In genomic region chr22:19118601-19118880, GRCh38 we compare ENCODE assay signal across 24 cellular contexts. TPM values are rescaled to one million over a fixed set of nuclear protein-coding genes. Genes with fewer than 3 reads are reported as not detected.
DNase-seq lines count a peak whose midpoint lies in the region; ATAC-seq lines count a peak whose summit lies in the region.
"Had no signal": no experiment of that assay in that cellular context is flagged by ENCODE, and none has a peak within 500 bp of the region (broad histone marks: within the 10 kb centered on the region; RNA-seq: fewer than 3 reads in every experiment).

No MANE protein-coding gene starts in this region.

- no peaks in the 10 kb centered on the region for H3K27me3 ChIP-seq in BLaER1 treated with 17β-estradiol and CSF1 and Interleukin-3, amounts not matched to agents 10 nM and 100 nM
- no peaks in the 10 kb centered on the region for H3K27me3 ChIP-seq in CD8-positive, alpha-beta memory T cell (ENCODE audit: insufficient read depth, low read length, poor library complexity, severe bottlenecking)
- H3K27me3 ChIP-seq in naive thymus-derived CD4-positive, alpha-beta T cell (ENCODE audit: control insufficient read depth in 2 of 2, insufficient read depth in 2 of 2, low read length in 2 of 2), result no peaks in the 10 kb centered on the region
- H3K27me3 ChIP-seq: ascending aorta, transverse colon had no signal

- intact Hi-C loops in naive thymus-derived CD4-positive, alpha-beta T cell (cut with micrococcal nuclease), result no loop called here

- H3K9me3 Mint-ChIP-seq in CD8-positive, alpha-beta memory T cell, result no peaks in the 10 kb centered on the region
- H3K9me3 Mint-ChIP-seq in naive thymus-derived CD4-positive, alpha-beta T cell, result no peaks in the 10 kb centered on the region
- H3K9me3 Mint-ChIP-seq: effector memory CD8-positive, alpha-beta T cell; nephron progenitor cell; stimulated activated naive CD8-positive, alpha-beta T cell treated with anti-CD3 and anti-CD28 coated beads, Interleukin-15, amount 100 ng/mL, for 72 hours had no signal

- H3K27ac ChIP-seq in BLaER1 treated with 17β-estradiol and CSF1 and Interleukin-3, amounts not matched to agents 10 nM and 100 nM, result peak overlapping the region in 4 of 11 experiments; percentile 4 to 93 (median 34); a peak in 6 of 22 replicates
- no peak overlapping the region for H3K27ac ChIP-seq in CD8-positive, alpha-beta memory T cell (ENCODE audit: low read depth, low read length)
- H3K27ac ChIP-seq in naive thymus-derived CD4-positive, alpha-beta T cell (ENCODE audit: low read depth, low read length), result peak overlapping the region; percentile 40
- H3K27ac ChIP-seq: ascending aorta, psoas muscle had no signal

- H3K4me3 ChIP-seq in BLaER1 treated with 17β-estradiol and CSF1 and Interleukin-3, amounts not matched to agents 10 nM and 100 nM, result 0 out of 20 replicates have a peak overlapping the region, but pooled peaks of 1 of the 10 experiments have one; percentile 10
- H3K4me3 ChIP-seq in CD8-positive, alpha-beta memory T cell (ENCODE audit: low read length), result no peak overlapping the region
- H3K4me3 ChIP-seq in naive thymus-derived CD4-positive, alpha-beta T cell (ENCODE audit: low read length), result no peak overlapping the region
- H3K4me3 ChIP-seq: ascending aorta, psoas muscle, transverse colon had no signal

- CTCF ChIA-PET in CD8-positive, alpha-beta memory T cell (lab: Charles Lee), result no interaction called here
- CTCF ChIA-PET in naive thymus-derived CD4-positive, alpha-beta T cell (lab: Charles Lee), result interaction anchor here (1.8 kb wide), 1 partner anchor 8 kb away, joined by 5 read pairs; no protein-coding TSS in a partner anchor

- H3K36me3 ChIP-seq in BLaER1 treated with 17β-estradiol and CSF1 and Interleukin-3, amounts not matched to agents 10 nM and 100 nM, result peaks cover 3 to 67% (median 33%) of the 10 kb centered on the region in 11 experiments; a peak in 18 of 22 replicates
- H3K36me3 ChIP-seq in CD8-positive, alpha-beta memory T cell (ENCODE audit: insufficient read depth, low read length), result peaks cover 9% of the 10 kb centered on the region
- peaks cover 0 to 12% (median 0%) of the 10 kb centered on the region in 3 experiments for H3K36me3 ChIP-seq in naive thymus-derived CD4-positive, alpha-beta T cell (ENCODE audit: control insufficient read depth in 2 of 3, insufficient read depth in 3 of 3, low read length in 3 of 3)
- H3K36me3 ChIP-seq: transverse colon had no signal

- no peak for DNase-seq in CD8-positive, alpha-beta memory T cell
- no peak for DNase-seq in T-helper 17 cell
- DNase-seq in naive thymus-derived CD4-positive, alpha-beta T cell, result no peak
- DNase-seq in effector CD4-positive, alpha-beta T cell, result no peak
- DNase-seq: activated CD8-positive, alpha-beta memory T cell treated with anti-CD3 and anti-CD28 coated beads, Interleukin-2, amount 50 U/mL, for 4 hours; cerebellar nuclear complex; effector memory CD8-positive, alpha-beta T cell; EL; mesendoderm; NCI-H1436 treated with DMSO at 0.1 percent for 48 hours; NCI-H526 treated with DMSO at 0.1 percent for 48 hours; nephron progenitor cell; psoas muscle; Right ventricle myocardium superior; stimulated activated naive CD8-positive, alpha-beta T cell treated with anti-CD3 and anti-CD28 coated beads, Interleukin-15, amount 100 ng/mL, for 72 hours; transverse colon had no signal

- H3K9me3 ChIP-seq in BLaER1 treated with 17β-estradiol and CSF1 and Interleukin-3, amounts not matched to agents 10 nM and 100 nM (replicated peaks in 1 of 11), result no peaks in the 10 kb centered on the region
- no peaks in the 10 kb centered on the region for H3K9me3 ChIP-seq in CD8-positive, alpha-beta memory T cell (ENCODE audit: low read length)
- no peaks in the 10 kb centered on the region for H3K9me3 ChIP-seq in T-helper 17 cell (ENCODE audit: control insufficient read depth, low read length, poor library complexity, severe bottlenecking)
- H3K9me3 ChIP-seq in naive thymus-derived CD4-positive, alpha-beta T cell (ENCODE audit: control insufficient read depth in 2 of 3, low read length in 3 of 3), result no peaks in the 10 kb centered on the region
- H3K9me3 ChIP-seq: ascending aorta, psoas muscle, transverse colon had no signal

- H3K27me3 Mint-ChIP-seq in CD8-positive, alpha-beta memory T cell, result no peaks in the 10 kb centered on the region
- no peaks in the 10 kb centered on the region for H3K27me3 Mint-ChIP-seq in T-helper 17 cell
- no peaks in the 10 kb centered on the region for H3K27me3 Mint-ChIP-seq in naive thymus-derived CD4-positive, alpha-beta T cell
- H3K27me3 Mint-ChIP-seq: effector memory CD8-positive, alpha-beta T cell; stimulated activated naive CD8-positive, alpha-beta T cell treated with anti-CD3 and anti-CD28 coated beads, Interleukin-15, amount 100 ng/mL, for 72 hours had no signal

- peaks cover 73 to 82% (median 78%) of the 10 kb centered on the region in 11 experiments for H4K20me1 ChIP-seq in BLaER1 treated with 17β-estradiol and CSF1 and Interleukin-3, amounts not matched to agents 10 nM and 100 nM

- peaks cover 0 to 29% (median 0%) of the 10 kb centered on the region in 3 donors for H3K36me3 Mint-ChIP-seq in CD8-positive, alpha-beta memory T cell
- no peaks in the 10 kb centered on the region for H3K36me3 Mint-ChIP-seq in T-helper 17 cell (ENCODE audit: low read depth)
- peaks cover 0 to 6% (median 3%) of the 10 kb centered on the region in 5 donors for H3K36me3 Mint-ChIP-seq in naive thymus-derived CD4-positive, alpha-beta T cell

- peak overlapping the region; percentile 90 to 99 (median 95) for H3K4me2 ChIP-seq in BLaER1 treated with 17β-estradiol and CSF1 and Interleukin-3, amounts not matched to agents 10 nM and 100 nM

- peak overlapping the region; percentile 29 to 89 (median 41) for H3K4me3 Mint-ChIP-seq in CD8-positive, alpha-beta memory T cell
- peak overlapping the region; percentile 9 for H3K4me3 Mint-ChIP-seq in T-helper 17 cell
- H3K4me3 Mint-ChIP-seq in naive thymus-derived CD4-positive, alpha-beta T cell, result peak overlapping the region in 8 of 10 donors; percentile 47 to 94 (median 62)
- H3K4me3 Mint-ChIP-seq: nephron progenitor cell; stimulated activated naive CD8-positive, alpha-beta T cell treated with anti-CD3 and anti-CD28 coated beads, Interleukin-15, amount 100 ng/mL, for 72 hours had no signal

- no peak for ATAC-seq in T-helper 17 cell
- ATAC-seq in naive thymus-derived CD4-positive, alpha-beta T cell, result no peak
- ATAC-seq in GM18868 (IDR thresholded peaks at IDR 0.05; ENCODE audit: unreplicated experiment), result no peak
- ATAC-seq in GM18861 (IDR thresholded peaks at IDR 0.05; ENCODE audit: unreplicated experiment), result no peak
- no peak for ATAC-seq in HG02610 (IDR thresholded peaks at IDR 0.05; ENCODE audit: unreplicated experiment)
- ATAC-seq: effector memory CD8-positive, alpha-beta T cell; HCT116; psoas muscle; stimulated activated naive CD8-positive, alpha-beta T cell treated with anti-CD3 and anti-CD28 coated beads, Interleukin-15, amount 100 ng/mL, for 72 hours had no signal

- H3K4me1 Mint-ChIP-seq in CD8-positive, alpha-beta memory T cell, result peaks cover 70 to 87% (median 84%) of the 10 kb centered on the region in 3 donors
- H3K4me1 Mint-ChIP-seq in T-helper 17 cell, result peaks cover 64% of the 10 kb centered on the region
- peaks cover 65 to 88% (median 84%) of the 10 kb centered on the region in 7 donors for H3K4me1 Mint-ChIP-seq in naive thymus-derived CD4-positive, alpha-beta T cell

- peaks cover 63 to 77% (median 70%) of the 10 kb centered on the region in 10 experiments for H3K4me1 ChIP-seq in BLaER1 treated with 17β-estradiol and CSF1 and Interleukin-3, amounts not matched to agents 10 nM and 100 nM
- H3K4me1 ChIP-seq in CD8-positive, alpha-beta memory T cell (ENCODE audit: insufficient read depth, low read length), result peaks cover 75% of the 10 kb centered on the region
- peaks cover 52 to 67% of the 10 kb centered on the region in 2 donors for H3K4me1 ChIP-seq in naive thymus-derived CD4-positive, alpha-beta T cell (ENCODE audit: control insufficient read depth in 2 of 2, insufficient read depth in 2 of 2, low read length in 2 of 2)

- H3K9ac ChIP-seq in BLaER1 treated with 17β-estradiol and CSF1 and Interleukin-3, amounts not matched to agents 10 nM and 100 nM, result peak overlapping the region in 8 of 11 experiments; percentile 4 to 95 (median 34); a peak in 10 of 22 replicates

- POLR2A ChIA-PET in CD8-positive, alpha-beta memory T cell (lab: Charles Lee), result no interaction called here
- POLR2A ChIA-PET in naive thymus-derived CD4-positive, alpha-beta T cell (lab: Charles Lee), result interaction anchor here (2.4 to 6.3 kb wide), 2 partner anchors 7 to 11 kb away, joined by 6 to 88 read pairs; no protein-coding TSS in a partner anchor

- peak overlapping the region in 4 of 8 donors; percentile 21 to 85 (median 41) for H3K27ac Mint-ChIP-seq in CD8-positive, alpha-beta memory T cell
- peak overlapping the region; percentile 82 for H3K27ac Mint-ChIP-seq in T-helper 17 cell
- peak overlapping the region in 7 of 9 donors; percentile 33 to 87 (median 56) for H3K27ac Mint-ChIP-seq in naive thymus-derived CD4-positive, alpha-beta T cell
- H3K27ac Mint-ChIP-seq: nephron progenitor cell had no signal

RNA-seq across cellular contexts. Expression of gene DGCR2, which starts 3.7 kb away (rescaled TPM):
- 10 to 100 TPM; 26.9 to 28.4 TPM for total RNA-seq in CD8-positive, alpha-beta memory T cell
- polyA plus RNA-seq in CD8-positive, alpha-beta memory T cell, result 51.7 TPM
- total RNA-seq in T-helper 17 cell, result 10 to 100 TPM; 37.7 TPM
- total RNA-seq in naive thymus-derived CD4-positive, alpha-beta T cell, result 10 to 100 TPM; 38.8 to 79.1 (median 50.4) TPM
- 10 to 100 TPM; 46.2 to 81.9 TPM for polyA plus RNA-seq in naive thymus-derived CD4-positive, alpha-beta T cell

RNA-seq across cellular contexts. Expression of gene TSSK2, which starts 12.6 kb away (rescaled TPM):
- not detected for total RNA-seq in CD8-positive, alpha-beta memory T cell
- polyA plus RNA-seq in CD8-positive, alpha-beta memory T cell, result not detected
- under 1 TPM; 0.20 to 0.29 TPM for total RNA-seq in T-helper 17 cell
- under 1 TPM in 1 of 5 experiments, not detected in 4; 0.42 TPM for total RNA-seq in naive thymus-derived CD4-positive, alpha-beta T cell
- polyA plus RNA-seq in naive thymus-derived CD4-positive, alpha-beta T cell, result not detected
- total RNA-seq: ascending aorta, M059J, Right ventricle myocardium superior, transverse colon had no signal

RNA-seq across cellular contexts. Expression of gene ESS2, which starts 25.9 kb away (rescaled TPM):
- total RNA-seq in CD8-positive, alpha-beta memory T cell, result 10 to 100 TPM; 18.7 to 19.6 TPM
- 9.3 TPM for polyA plus RNA-seq in CD8-positive, alpha-beta memory T cell
- 10 to 100 TPM; 34.7 to 46.5 TPM for total RNA-seq in T-helper 17 cell
- 10 to 100 TPM; 18.3 to 51.6 (median 20.6) TPM for total RNA-seq in naive thymus-derived CD4-positive, alpha-beta T cell
- polyA plus RNA-seq in naive thymus-derived CD4-positive, alpha-beta T cell, result 10 to 100 TPM in 1 of 2 donors, 1 to 10 TPM in 1; 8.4 to 13.9 TPM

RNA-seq across cellular contexts. Expression of gene GSC2, which starts 31.6 kb away (rescaled TPM):
- not detected for total RNA-seq in CD8-positive, alpha-beta memory T cell
- polyA plus RNA-seq in CD8-positive, alpha-beta memory T cell, result not detected
- total RNA-seq in T-helper 17 cell, result not detected
- not detected for total RNA-seq in naive thymus-derived CD4-positive, alpha-beta T cell
- not detected for polyA plus RNA-seq in naive thymus-derived CD4-positive, alpha-beta T cell
- total RNA-seq: ascending aorta, M059J, psoas muscle, Right ventricle myocardium superior, transverse colon had no signal
- polyA plus RNA-seq: psoas muscle, small intestine had no signal

RNA-seq across cellular contexts. Expression of gene SLC25A1, which starts 60.0 kb away (rescaled TPM):
- 10 to 100 TPM; 42.4 to 44.7 TPM for total RNA-seq in CD8-positive, alpha-beta memory T cell
- 69.9 TPM for polyA plus RNA-seq in CD8-positive, alpha-beta memory T cell
- total RNA-seq in T-helper 17 cell, result 10 to 100 TPM; 18.4 to 21.3 TPM
- 10 to 100 TPM; 19.3 to 34.0 (median 30.7) TPM for total RNA-seq in naive thymus-derived CD4-positive, alpha-beta T cell
- polyA plus RNA-seq in naive thymus-derived CD4-positive, alpha-beta T cell, result 10 to 100 TPM; 39.4 to 66.5 TPM

Comparison
In these comparisons a context has a peak if more than half of its experiments do, and no peak if none do; other contexts are left out.
1. H3K4me3 Mint-ChIP-seq: peak in every context shown above with its lines; median percentile 62 in naive thymus-derived CD4-positive, alpha-beta T cell; 41 in CD8-positive, alpha-beta memory T cell; 9 in T-helper 17 cell.